8 cellular contexts compared by ENCODE assay signal in genomic region chr2:70977605-70978205, GRCh38. TPM values are rescaled to one million over a fixed set of nuclear protein-coding genes. Genes with fewer than 3 reads are reported as not detected.
DNase-seq lines count a peak whose midpoint lies in the region; ATAC-seq and TF ChIP-seq lines count a peak whose summit lies in the region.

No MANE protein-coding gene starts in this region.

- H3K4me3 Mint-ChIP-seq in CD14-positive monocyte = peak overlapping the region; percentile 86 to 94

- TF ChIP-seq RAD21 in IMR-90 (IDR thresholded peaks at IDR 0.05; ENCODE audit: low read length) = no peak

- peaks cover 4 to 13% of the 10 kb centered on the region in 2 donors for H3K36me3 Mint-ChIP-seq in CD14-positive monocyte

- BruUV-seq in IMR-90 (replicated peaks; lab: Mats Ljungman, UMichigan) = no TSS peak

- no peak overlapping the region for H3K4ac ChIP-seq in IMR-90 (ENCODE audit: low read depth, low read length)

- no peaks in the 10 kb centered on the region; the same call in 1 of the 2 replicates for H3K36me3 ChIP-seq in IMR-90 (ENCODE audit: control insufficient read depth, insufficient read depth, low read length)
- H3K36me3 ChIP-seq in WERI-Rb-1 = no peaks in the 10 kb centered on the region
- no peaks in the 10 kb centered on the region for H3K36me3 ChIP-seq in neuron (ENCODE audit: insufficient read depth, low read length)

- POLR2A ChIA-PET in IMR-90 (lab: Charles Lee; ENCODE audit: unreplicated experiment) = no interaction called here

- H4K5ac ChIP-seq in IMR-90 (ENCODE audit: low read depth, low read length) = peak overlapping the region; percentile 25; the same call in 1 of the 2 replicates

- no peaks in the 10 kb centered on the region for H3K9me3 Mint-ChIP-seq in CD14-positive monocyte

- H3K9ac ChIP-seq in IMR-90 (ENCODE audit: low read depth, low read length) = no peak overlapping the region

- H3K27me3 ChIP-seq in IMR-90 (ENCODE audit: control insufficient read depth, insufficient read depth, low read length) (no peaks in the 10 kb centered on the region), WERI-Rb-1 (ENCODE audit: insufficient read depth, low read depth, severe bottlenecking) (no peaks in the 10 kb centered on the region), neuron (ENCODE audit: insufficient read depth, low read length) (no peaks in the 10 kb centered on the region)

- no peak overlapping the region for H2BK5ac ChIP-seq in IMR-90 (ENCODE audit: low read depth, low read length, poor library complexity, severe bottlenecking)

- intact Hi-C loops in CD14-positive monocyte (cut with micrococcal nuclease) (no loop called here), IMR-90 (cut with micrococcal nuclease) (loop anchor here (1.0 to 5.0 kb wide), 2 partner anchors 12 to 90 kb away; partner anchors contain the start of gene NAGK)

- no peak overlapping the region for H3K23ac ChIP-seq in IMR-90 (ENCODE audit: low read depth, low read length)

- in situ Hi-C loops in IMR-90 (cut with MboI; ENCODE audit: low sequenced_read_pairs) = no loop called here

- peaks cover 12% of the 10 kb centered on the region for H3K9me1 ChIP-seq in IMR-90 (ENCODE audit: insufficient read depth, low read length)

- no peak overlapping the region for H3K14ac ChIP-seq in IMR-90 (replicated peaks; ENCODE audit: low read depth, low read length)

- H4K20me1 ChIP-seq in IMR-90 (ENCODE audit: insufficient read depth, low read length) = no peaks in the 10 kb centered on the region

- WGBS in IMR-90 (ENCODE audit: extremely low coverage in 2 of 2, insufficient read length in 1 of 2), 2 experiments = no CpG with 5 or more reads among the region's 14 CpGs

- no peaks in the 10 kb centered on the region for H3K9me3 ChIP-seq in IMR-90 (ENCODE audit: control insufficient read depth, insufficient read depth, low read length)
- H3K9me3 ChIP-seq in WERI-Rb-1 (ENCODE audit: severe bottlenecking) = no peaks in the 10 kb centered on the region
- no peaks in the 10 kb centered on the region for H3K9me3 ChIP-seq in neuron (ENCODE audit: low read length)

- no peak overlapping the region for H2BK120ac ChIP-seq in IMR-90 (ENCODE audit: low read depth, low read length)

- H3K56ac ChIP-seq in IMR-90 (ENCODE audit: extremely low read depth, insufficient read depth, low read length) = no peak overlapping the region

- no peak overlapping the region for H2AK5ac ChIP-seq in IMR-90 (ENCODE audit: low read depth, low read length)

- no peak overlapping the region for H3K27ac ChIP-seq in IMR-90 (ENCODE audit: insufficient read depth, low read length)
- H3K27ac ChIP-seq in WERI-Rb-1 = peak overlapping the region; percentile 15

- H2AK9ac ChIP-seq in IMR-90 (replicated peaks; ENCODE audit: low read depth, low read length, poor library complexity) = no peak overlapping the region

- no peak overlapping the region for H4K91ac ChIP-seq in IMR-90 (ENCODE audit: insufficient read depth, low read depth, low read length)

- H2AFZ ChIP-seq in IMR-90 (replicated peaks; ENCODE audit: low read length, poor library complexity) = peak overlapping the region; percentile 76
- no peak overlapping the region for H2AFZ ChIP-seq in neuron (ENCODE audit: low read depth, low read length)

- H3K4me2 ChIP-seq in IMR-90 (ENCODE audit: low read depth, low read length) = peak overlapping the region; percentile 79

- H3K4me3 ChIP-seq in IMR-90 (ENCODE audit: insufficient read depth, low read depth, low read length) (no peak overlapping the region; the same call in 1 of the 2 replicates), WERI-Rb-1 (ENCODE audit: low read depth, low read length) (peak overlapping the region; percentile 61), neuron (ENCODE audit: low read length) (peak overlapping the region; percentile 69)

- dilution Hi-C loops in IMR-90 (cut with HindIII; ENCODE audit: low sequenced_read_pairs, unreplicated experiment) = no loop called here

- H3K4me1 Mint-ChIP-seq in CD14-positive monocyte = peaks cover 16% of the 10 kb centered on the region

- H2BK20ac ChIP-seq in IMR-90 (ENCODE audit: low read depth, low read length) = no peak overlapping the region

- peak; percentile 55 for TF ChIP-seq CTCF in CD14-positive monocyte (IDR thresholded peaks at IDR 0.05)
- no peak for TF ChIP-seq CTCF in IMR-90 (conservative IDR thresholded peaks at IDR 0.05; ENCODE audit: low read depth, low read length)
- TF ChIP-seq CTCF in WERI-Rb-1 (IDR thresholded peaks at IDR 0.05; ENCODE audit: low read depth, low read length) = no peak

- H3K79me1 ChIP-seq in IMR-90 (ENCODE audit: low read depth in 1 of 2, low read length in 2 of 2) = no peaks in the 10 kb centered on the region

- ATAC-seq in IMR-90 (ENCODE audit: low read depth) = peak; percentile 18
- no peak for ATAC-seq in GM21367 (IDR thresholded peaks at IDR 0.05; ENCODE audit: unreplicated experiment)
- ATAC-seq in HG03520 (IDR thresholded peaks at IDR 0.05; ENCODE audit: unreplicated experiment) = no peak

- no peak overlapping the region for H2BK15ac ChIP-seq in IMR-90 (ENCODE audit: low read depth, low read length)

- no peak for DNase-seq in CD14-positive monocyte (ENCODE audit: low spot score)
- DNase-seq in IMR-90 = peak; percentile 93
- DNase-seq in WERI-Rb-1 = no peak
- DNase-seq in fibroblast of gingiva (ENCODE audit: low read depth) = peak; percentile 92
- DNase-seq in putamen (ENCODE audit: low spot score) = no peak

- H3K27ac Mint-ChIP-seq in CD14-positive monocyte = peak overlapping the region; percentile 53 to 93 (median 90)

- peaks cover 5% of the 10 kb centered on the region; the same call in 1 of the 2 replicates for H3K4me1 ChIP-seq in IMR-90 (ENCODE audit: control insufficient read depth, insufficient read depth, low read length)
- H3K4me1 ChIP-seq in neuron (ENCODE audit: insufficient read depth, low read length) = peaks cover 12% of the 10 kb centered on the region

- peaks cover 13 to 36% (median 17%) of the 10 kb centered on the region in 3 donors for H3K27me3 Mint-ChIP-seq in CD14-positive monocyte (ENCODE audit: low read depth in 3 of 3)

- H4K8ac ChIP-seq in IMR-90 (ENCODE audit: low read depth in 2 of 2, low read length in 2 of 2) = peak overlapping the region in 1 of 2 experiments; percentile 78; a peak in 3 of 4 replicates

- H3K18ac ChIP-seq in IMR-90 (ENCODE audit: low read depth, low read length) = no peak overlapping the region

- CTCF ChIA-PET in IMR-90 (lab: Yijun Ruan, JAX) = interaction anchor here (0.8 to 1.1 kb wide), 3 partner anchors 12 to 29 kb away, joined by 3 to 5 read pairs (median 3); no protein-coding TSS in a partner anchor

- TF ChIP-seq POLR2A in IMR-90 (IDR thresholded peaks at IDR 0.05; ENCODE audit: low read depth, low read length) = 0 out of 2 replicates have a peak, but pooled peaks have one; percentile 11

TF ChIP-seq in IMR-90, 13 proteins besides CTCF, POLR2A, EP300 and RAD21:
- no peak for TF ChIP-seq USF2 (IDR thresholded peaks at IDR 0.05; ENCODE audit: low read depth, low read length)
- TF ChIP-seq FOS (IDR thresholded peaks at IDR 0.05; ENCODE audit: low read depth, low read length) = peak; percentile 65; the same call in 1 of the 2 replicates
- TF ChIP-seq MAFK (IDR thresholded peaks at IDR 0.05; ENCODE audit: low read depth, low read length) = no peak
- TF ChIP-seq RFX5 (IDR thresholded peaks at IDR 0.05; ENCODE audit: low read depth, low read length) = no peak
- no peak for TF ChIP-seq NFE2L2 (IDR thresholded peaks at IDR 0.05; ENCODE audit: low read depth, low read length)
- peak; percentile 70 for TF ChIP-seq RCOR1 (IDR thresholded peaks at IDR 0.05; ENCODE audit: insufficient replicate concordance, low read length)
- peak; percentile 99 for TF ChIP-seq CEBPB (IDR thresholded peaks at IDR 0.05; ENCODE audit: low read depth, low read length)
- no peak for TF ChIP-seq ELK1 (IDR thresholded peaks at IDR 0.05; ENCODE audit: borderline replicate concordance, low read depth, low read length)
- TF ChIP-seq CHD1 (IDR thresholded peaks at IDR 0.05; ENCODE audit: low read depth, low read length) = no peak
- no peak for TF ChIP-seq MAZ (IDR thresholded peaks at IDR 0.05; ENCODE audit: borderline replicate concordance, low read depth, low read length)
- TF ChIP-seq MXI1 (IDR thresholded peaks at IDR 0.05; ENCODE audit: borderline replicate concordance, low read depth, low read length) = no peak
- TF ChIP-seq BHLHE40 (IDR thresholded peaks at IDR 0.05; ENCODE audit: low read depth, low read length) = peak; percentile 60; the same call in 1 of the 2 replicates
- no peak for TF ChIP-seq SMC3 (IDR thresholded peaks at IDR 0.05; ENCODE audit: low read depth, low read length)
TF ChIP-seq in IMR-90: peak in this region for 4.

RNA-seq across cellular contexts. Expression of gene ANKRD53, which starts 0.7 kb away (rescaled TPM):
- polyA plus RNA-seq in CD14-positive monocyte = not detected
- 0.54 and 0.56 TPM in 2 replicates for total RNA-seq in IMR-90 (2012; rRNA removed)
- 1.0 and 1.2 TPM in 2 replicates for polyA plus RNA-seq in IMR-90 (2012; rRNA removed)
- polyA plus RNA-seq in IMR-90 (2012; cell fraction: cytosol; rRNA removed) = 1.8 and 2.6 TPM in 2 replicates
- polyA plus RNA-seq in IMR-90 (2012; cell fraction: nucleus; rRNA removed; ENCODE audit: low replicate concordance) = 3.3 and 5.0 TPM in 2 replicates

RNA-seq across cellular contexts. Expression of gene TEX261, which starts 17.0 kb away (rescaled TPM):
- polyA plus RNA-seq in CD14-positive monocyte (10 to 100 TPM; 20.1 to 32.2 TPM), IMR-90 (2012; rRNA removed) (64.7 and 69.8 TPM in 2 replicates)
- 26.3 and 31.1 TPM in 2 replicates for total RNA-seq in IMR-90 (2012; rRNA removed)
- polyA plus RNA-seq in IMR-90 (2012; cell fraction: cytosol; rRNA removed) = 200 and 230 TPM in 2 replicates
- 58.4 and 142 TPM in 2 replicates for polyA plus RNA-seq in IMR-90 (2012; cell fraction: nucleus; rRNA removed; ENCODE audit: low replicate concordance)

RNA-seq across cellular contexts. Expression of gene ATP6V1B1, which starts 42.0 kb away (rescaled TPM):
- polyA plus RNA-seq in CD14-positive monocyte = not detected
- total RNA-seq in IMR-90 (2012; rRNA removed) = 0.28 TPM in 1 of 2 replicates, not detected in the other
- 1.3 and 1.4 TPM in 2 replicates for polyA plus RNA-seq in IMR-90 (2012; rRNA removed)
- polyA plus RNA-seq in IMR-90 (2012; cell fraction: cytosol; rRNA removed) = 0.51 TPM in 1 of 2 replicates, not detected in the other
- polyA plus RNA-seq in IMR-90 (2012; cell fraction: nucleus; rRNA removed; ENCODE audit: low replicate concordance) = 17.8 and 20.6 TPM in 2 replicates

Comparison
In these comparisons a context has a peak if more than half of its experiments do, and no peak if none do; other contexts are left out.
1. DNase-seq: peak in IMR-90 (single experiment) and fibroblast of gingiva (single experiment); none in CD14-positive monocyte (single experiment), WERI-Rb-1 (single experiment) and putamen (single experiment).